In the genomic region with DNA sequence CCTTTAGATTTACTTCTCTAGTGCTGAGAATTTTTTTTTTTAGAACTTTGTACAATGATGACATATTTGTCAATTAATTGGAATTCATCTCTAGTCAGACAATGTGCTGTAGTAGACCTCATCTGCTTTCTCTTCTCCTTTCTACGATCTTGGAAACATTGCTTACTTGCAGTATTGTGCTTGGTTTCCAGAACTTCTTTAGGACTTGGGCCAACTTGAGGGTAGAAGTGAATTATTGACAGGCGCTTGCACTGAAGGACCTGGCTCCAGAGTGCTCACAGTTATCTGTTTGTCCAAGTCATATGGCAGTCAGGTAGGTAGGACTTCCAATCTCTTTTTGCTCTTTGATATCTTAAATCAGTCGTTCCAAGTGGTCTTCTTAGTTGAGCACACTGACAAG, we compare ENCODE assay signal across 15 cellular contexts. TPM values are rescaled to one million over a fixed set of nuclear protein-coding genes. Genes with fewer than 3 reads are reported as not detected.
A peak's percentile ranks its signal among the peaks of the same experiment; 100 is the strongest.
DNase-seq lines count a peak whose midpoint lies in the region; ATAC-seq, FAIRE-seq and TF ChIP-seq lines count a peak whose summit lies in the region.
"Had no signal": no experiment of that assay in that cellular context is flagged by ENCODE, and none has a peak within 500 bp of the region (broad histone marks: within the 10 kb centered on the region; RNA-seq: fewer than 3 reads in every experiment).

No MANE protein-coding gene starts in this region.

- H3K4me3 ChIP-seq in heart left ventricle: peak overlapping the region in 6 of 12 donors; percentile 17 to 47 (median 33)
- H3K4me3 ChIP-seq in K562: no peak overlapping the region
- H3K4me3 ChIP-seq in mucosa of rectum (ENCODE audit: low read length in 2 of 2): no peak overlapping the region
- no peak overlapping the region for H3K4me3 ChIP-seq in transverse colon
- H3K4me3 ChIP-seq in tibial nerve: no peak overlapping the region
- H3K4me3 ChIP-seq: pancreas, uterus had no signal

- H3K27ac ChIP-seq in heart left ventricle (peak overlapping the region in 10 of 12 donors; percentile 19 to 91 (median 81)), K562 (ENCODE audit: extremely low read depth, low read depth, low read length) (no peak overlapping the region), mucosa of rectum (ENCODE audit: low read depth in 2 of 2, low read length in 2 of 2) (peak overlapping the region; percentile 24 to 91), transverse colon (peak overlapping the region in 3 of 4 donors; percentile 85 to 90 (median 86)), tibial nerve (peak overlapping the region in 1 of 4 donors; percentile 56)
- H3K27ac ChIP-seq: pancreas, uterus had no signal

- intact Hi-C loops in heart left ventricle (cut with DNase I): loop anchor here in 1 of 10 donors (5.0 kb wide), 1 partner anchor 41 kb away; the partner anchor contains the start of gene FNIP2
- intact Hi-C loops in cardiac septum (cut with DNase I): loop anchor here (5.0 kb wide), 1 partner anchor 34 kb away; no protein-coding TSS in a partner anchor
- intact Hi-C loops in K562 (cut with micrococcal nuclease): no loop called here
- intact Hi-C loops in transverse colon (cut with DNase I; ENCODE audit: low total_unique reads): no loop called here

- H3K9me3 ChIP-seq in heart left ventricle (no peaks in the 10 kb centered on the region), K562 (replicated peaks; ENCODE audit: control insufficient read depth, insufficient read depth, low read depth, low read length) (no peaks in the 10 kb centered on the region), mucosa of rectum (ENCODE audit: control insufficient read depth in 2 of 2, low read length in 2 of 2) (no peaks in the 10 kb centered on the region), transverse colon (no peaks in the 10 kb centered on the region), tibial nerve (no peaks in the 10 kb centered on the region)
- H3K9me3 ChIP-seq: pancreas, uterus had no signal

- H4K20me1 ChIP-seq in K562 (replicated peaks; ENCODE audit: control insufficient read depth, insufficient read depth, low read length): 0 out of 2 replicates have a peak, but pooled peaks cover 3% of the 10 kb centered on the region

- H3K9ac ChIP-seq in K562 (ENCODE audit: insufficient read depth in 1 of 2, low read depth in 2 of 2, low read length in 2 of 2): no peak overlapping the region
- no peak overlapping the region for H3K9ac ChIP-seq in mucosa of rectum (ENCODE audit: low read depth in 1 of 2, low read length in 2 of 2)

- in situ Hi-C loops in K562 (cut with MboI) (no loop called here), transverse colon (cut with MboI; ENCODE audit: low pct_ligation_motif_present in 1 of 4, low pct_unique_long_range_greater_than_20kb in 1 of 4, low sequenced_read_pairs in 3 of 4) (no loop called here)

- no peak for FAIRE-seq in K562 (lab: Jason Lieb, UNC)
- no peak for FAIRE-seq in GM12892 (lab: Jason Lieb, UNC)
- FAIRE-seq: pancreas had no signal

- H3K36me3 ChIP-seq in heart left ventricle (no peaks in the 10 kb centered on the region), K562 (ENCODE audit: control insufficient read depth, insufficient read depth, low read length) (no peaks in the 10 kb centered on the region), mucosa of rectum (ENCODE audit: control insufficient read depth in 2 of 2, insufficient read depth in 2 of 2, low read length in 2 of 2) (no peaks in the 10 kb centered on the region), transverse colon (no peaks in the 10 kb centered on the region), tibial nerve (no peaks in the 10 kb centered on the region)
- H3K36me3 ChIP-seq: pancreas, uterus had no signal

- POLR2A ChIA-PET in K562 (lab: Yijun Ruan, JAX): no interaction called here

- H3K4me1 ChIP-seq in heart left ventricle (peaks cover 12 to 95% (median 65%) of the 10 kb centered on the region in 12 donors), K562 (replicated peaks in 1 of 2; ENCODE audit: control insufficient read depth in 2 of 2, insufficient read depth in 2 of 2, low read length in 2 of 2) (peaks cover 12 to 35% of the 10 kb centered on the region in 2 experiments), mucosa of rectum (ENCODE audit: control insufficient read depth in 2 of 2, insufficient read depth in 2 of 2, low read length in 2 of 2) (peaks cover 42 to 46% of the 10 kb centered on the region in 2 donors), transverse colon (peaks cover 22 to 83% (median 59%) of the 10 kb centered on the region in 4 donors), tibial nerve (peaks cover 0 to 61% (median 19%) of the 10 kb centered on the region in 4 donors)

- no peak for TF ChIP-seq POLR2A in heart left ventricle (IDR thresholded peaks at IDR 0.05)
- TF ChIP-seq POLR2A in K562 (conservative IDR thresholded peaks at IDR 0.05): no peak
- no peak for TF ChIP-seq POLR2A in transverse colon (IDR thresholded peaks at IDR 0.05)
- no peak for TF ChIP-seq POLR2A in tibial nerve (IDR thresholded peaks at IDR 0.05)
- TF ChIP-seq POLR2A in GM12892 (IDR thresholded peaks at IDR 0.05; ENCODE audit: low read depth, low read length): no peak

- H3K27me3 ChIP-seq in heart left ventricle: no peaks in the 10 kb centered on the region
- H3K27me3 ChIP-seq in K562 (ENCODE audit: control insufficient read depth in 2 of 2, insufficient read depth in 2 of 2, low read length in 2 of 2): no peaks in the 10 kb centered on the region
- no peaks in the 10 kb centered on the region for H3K27me3 ChIP-seq in mucosa of rectum (ENCODE audit: control insufficient read depth in 2 of 2, insufficient read depth in 2 of 2, low read length in 2 of 2)
- no peaks in the 10 kb centered on the region for H3K27me3 ChIP-seq in transverse colon
- H3K27me3 ChIP-seq in tibial nerve: no peaks in the 10 kb centered on the region
- H3K27me3 ChIP-seq: pancreas, uterus had no signal

- H3K79me2 ChIP-seq in K562 (ENCODE audit: control insufficient read depth, insufficient read depth, low read length): peaks cover 11% of the 10 kb centered on the region; the same call in 1 of the 3 replicates

- no TSS peak for BruUV-seq in K562 (replicated peaks; lab: Mats Ljungman, UMichigan)

- H2AFZ ChIP-seq in K562 (ENCODE audit: low read depth, low read length): no peak overlapping the region

- ATAC-seq in heart left ventricle: no peak
- no peak for ATAC-seq in K562
- ATAC-seq: activated CD4-positive, CD25-positive, alpha-beta regulatory T cell treated with anti-CD3 and anti-CD28 coated beads, Interleukin-2, amount 50 U/mL, for 24 hours; effector memory CD8-positive, alpha-beta T cell had no signal

- TF ChIP-seq RAD21 in K562 (CRISPR knock-in tag; conservative IDR thresholded peaks at IDR 0.05 in 1 of 2, IDR thresholded peaks at IDR 0.05 in 1 of 2): no peak

- TF ChIP-seq EP300 in K562 (IDR thresholded peaks at IDR 0.05; ENCODE audit: low read length) (no peak), transverse colon (IDR thresholded peaks at IDR 0.05; ENCODE audit: low read depth) (no peak), tibial nerve (IDR thresholded peaks at IDR 0.05) (peak in 1 of 2 donors; percentile 28)

- H3K4me2 ChIP-seq in K562 (ENCODE audit: insufficient read depth, low read length): no peak overlapping the region

- 35 to 51% (median 44%) methylated on average over 3 of the region's 3 CpGs for WGBS in heart left ventricle, 4 donors
- WGBS in K562 (ENCODE audit: insufficient coverage, low coverage, missing lambda C conversion rate): 27% methylated on average over 3 of the region's 3 CpGs
- WGBS in transverse colon (ENCODE audit: low coverage in 1 of 2), 2 donors: 47 to 64% methylated on average over 3 of the region's 3 CpGs
- WGBS in tibial nerve, 2 donors: 56 to 81% methylated on average over 3 of the region's 3 CpGs

- no peak for TF ChIP-seq CTCF in heart left ventricle (IDR thresholded peaks at IDR 0.05)
- no peak for TF ChIP-seq CTCF in K562 (IDR thresholded peaks at IDR 0.05 in 2 of 3, conservative IDR thresholded peaks at IDR 0.05 in 1 of 3; ENCODE audit: insufficient read depth in 2 of 3, low read depth in 1 of 3, low read length in 3 of 3)
- no peak for TF ChIP-seq CTCF in transverse colon (IDR thresholded peaks at IDR 0.05)
- TF ChIP-seq CTCF in tibial nerve (IDR thresholded peaks at IDR 0.05): no peak

- DNase-seq in heart left ventricle (no peak), cardiac septum (ENCODE audit: low spot score) (no peak), K562 (ENCODE audit: extremely low read depth in 1 of 4, low spot score in 3 of 4) (no peak), transverse colon (no peak), NCI-H526 (lab: John Stamatoyannopoulos, UW) (no peak), tibial nerve (ENCODE audit: low spot score in 2 of 2) (no peak), GM12892 (ENCODE audit: insufficient read length) (no peak)
- DNase-seq: CD4-positive, alpha-beta T cell; effector memory CD8-positive, alpha-beta T cell; NCI-H1417 treated with DMSO at 0.1 percent for 48 hours; pancreas; SHP77; uterus had no signal

- H3K9me1 ChIP-seq in K562 (ENCODE audit: control insufficient read depth, insufficient read depth, low read length): no peaks in the 10 kb centered on the region

- CTCF ChIA-PET in K562 (lab: Yijun Ruan, JAX; ENCODE audit: low intra/inter-chr PET ratio): no interaction called here

RNA-seq across cellular contexts. Expression of gene FNIP2, which starts 39.6 kb away (rescaled TPM):
- total RNA-seq in heart left ventricle (10 to 100 TPM; 32.4 to 87.4 (median 44.7) TPM), cardiac septum (38.5 TPM), K562 (2014; rRNA removed) (6.3 and 7.3 TPM in 2 replicates), K562 (2014; rRNA removed; fragmentation: Illumina TruSeq; extraction: Trizol) (11.7 and 12.4 TPM in 2 replicates), K562 (2015; rRNA removed; fragmentation: Illumina TruSeq; extraction: Trizol) (14.5 and 15.5 TPM in 2 replicates), K562 (2021) (9.7 and 11.6 TPM in 2 replicates), transverse colon (100 to 1,000 TPM in 1 of 4 donors, 10 to 100 TPM in 3; 47.2 to 105 (median 64.0) TPM), tibial nerve (10 to 100 TPM; 61.5 to 74.3 (median 69.3) TPM)
- polyA plus RNA-seq in heart left ventricle (10 to 100 TPM; 14.5 to 36.8 TPM), K562 (2011; rRNA removed) (5.5 and 8.3 TPM in 2 replicates), K562 (2014; fragmentation: Illumina TruSeq; extraction: Trizol) (7.9 and 8.7 TPM in 2 replicates), K562 (2014; fragmentation: Nextera tagmentation; extraction: Ambion mirVana) (1 to 10 TPM; 1.7 to 2.8 TPM), K562 (2014; rRNA removed) (4.9 and 6.3 TPM in 2 replicates)
- 19.6 and 35.6 TPM in 2 replicates for total RNA-seq in K562 (2011; cell fraction: chromatin; rRNA removed; ENCODE audit: low replicate concordance)
- total RNA-seq in K562 (2011; cell fraction: nucleolus; rRNA removed): 6.0 and 7.4 TPM in 2 replicates
- total RNA-seq in K562 (2011; cell fraction: nucleoplasm; rRNA removed): 18.3 and 23.7 TPM in 2 replicates
- 2.4 and 3.9 TPM in 2 replicates for polyA plus RNA-seq in K562 (2011; cell fraction: cytosol; rRNA removed)
- 4.0 and 5.3 TPM in 2 replicates for polyA plus RNA-seq in K562 (2011; cell fraction: nucleus; rRNA removed)
- 6.9 and 9.7 TPM in 2 replicates for polyA plus RNA-seq in K562 (2012)
- 19.4 and 22.2 TPM in 2 replicates for polyA minus RNA-seq in K562 (2011; rRNA and poly(A)+ RNA removed)
- polyA minus RNA-seq in K562 (2011; cell fraction: cytosol; rRNA and poly(A)+ RNA removed): 6.7 and 9.5 TPM in 2 replicates
- 7.5 and 9.8 TPM in 2 replicates for polyA minus RNA-seq in K562 (2011; cell fraction: nucleus; rRNA and poly(A)+ RNA removed)
- polyA plus RNA-seq in GM12892 (2012; ENCODE audit: missing spikeins): 0.34 TPM
